7 cellular contexts compared by ENCODE assay signal in the genomic region with DNA sequence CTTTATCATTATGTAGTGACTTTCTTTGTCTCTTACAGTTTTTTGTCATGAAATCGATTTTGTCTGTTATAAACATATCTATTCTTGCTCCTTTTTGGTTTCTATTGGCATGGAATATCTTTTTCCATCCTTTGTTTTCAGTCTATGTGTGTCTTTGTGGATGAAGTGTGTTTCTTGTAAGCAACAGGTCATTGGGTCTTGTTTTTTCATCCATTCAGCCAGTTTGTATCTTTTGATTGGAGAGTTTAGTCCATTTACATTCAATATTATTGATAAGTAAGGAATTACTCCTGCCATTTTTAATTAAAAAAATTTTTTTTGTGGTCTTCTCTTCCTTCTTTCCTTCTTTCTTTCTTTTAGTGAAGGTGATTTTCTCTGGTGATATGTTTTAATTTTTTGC.
"Had no signal": no experiment of that assay in that cellular context is flagged by ENCODE, and none has a peak within 500 bp of the region (broad histone marks: within the 10 kb centered on the region; RNA-seq: fewer than 3 reads in every experiment).

No MANE protein-coding gene starts in this region.

- DNase-seq: IMR-90, KBM-7, KG1 had no signal

- ATAC-seq: HepG2 had no signal

- H3K4me2 ChIP-seq: KMS-11 had no signal

- H3K27ac ChIP-seq: HL-60, KMS-11 had no signal

- FAIRE-seq: HepG2, HTR-8/SVneo had no signal

- H3K9ac ChIP-seq: KMS-11 had no signal
